Comparison of ENCODE assay signal across 34 cellular contexts in the genomic region with DNA sequence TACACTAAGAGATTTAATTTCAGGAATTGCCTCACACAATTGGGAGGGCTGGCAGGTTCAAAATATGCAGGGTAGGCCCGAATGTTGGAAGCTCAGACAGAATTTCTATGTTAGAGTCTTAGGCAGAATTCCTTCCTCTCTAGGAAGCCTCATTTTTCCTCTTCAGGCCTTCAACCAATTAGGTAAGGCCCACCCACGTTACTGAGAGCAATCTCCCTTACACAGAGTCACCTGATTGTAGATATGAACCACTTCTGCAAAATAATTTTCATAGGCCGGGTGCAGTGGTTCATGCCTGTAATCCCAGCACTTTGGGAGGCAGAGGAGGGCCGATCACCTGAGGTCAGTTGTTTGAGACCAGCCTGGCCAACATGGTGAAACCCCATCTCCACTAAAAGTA.
"Had no signal": no experiment of that assay in that cellular context is flagged by ENCODE, and none has a peak within 500 bp of the region (broad histone marks: within the 10 kb centered on the region; RNA-seq: fewer than 3 reads in every experiment).

No MANE protein-coding gene starts in this region.

- H3K27me3 ChIP-seq: MG63 had no signal

- H3K9me3 ChIP-seq: MG63 had no signal

- DNase-seq: Karpas-422, Kasumi-1, MG63, MM.1S, MV-4-11, NCI-H1048, NCI-H1092, NCI-H1092 treated with DMSO at 0.1 percent for 48 hours, NCI-H1105, NCI-H1105 treated with DMSO at 0.1 percent for 48 hours, NCI-H1417, NCI-H1417 treated with DMSO at 0.1 percent for 48 hours, NCI-H1436, NCI-H1436 treated with DMSO at 0.1 percent for 48 hours, NCI-H146, NCI-H1694, NCI-H1694 treated with DMSO at 0.1 percent for 48 hours, NCI-H187, NCI-H187 treated with DMSO at 0.1 percent for 48 hours, NCI-H1930, NCI-H2029, NCI-H2029 treated with DMSO at 0.1 percent for 48 hours, NCI-H2081, NCI-H2081 treated with DMSO at 0.1 percent for 48 hours, NCI-H2107, NCI-H2171, NCI-H2171 treated with DMSO at 0.1 percent for 48 hours, NCI-H2227 treated with DMSO at 0.1 percent for 48 hours, NCI-H226, NCI-H345, NCI-H446, NCI-H446 treated with DMSO at 0.1 percent for 48 hours, NCI-H510A, NCI-H510A treated with DMSO at 0.1 percent for 48 hours had no signal

- H3K4me3 ChIP-seq: MG63 had no signal

- H3K36me3 ChIP-seq: MG63 had no signal
